In the genomic region with DNA sequence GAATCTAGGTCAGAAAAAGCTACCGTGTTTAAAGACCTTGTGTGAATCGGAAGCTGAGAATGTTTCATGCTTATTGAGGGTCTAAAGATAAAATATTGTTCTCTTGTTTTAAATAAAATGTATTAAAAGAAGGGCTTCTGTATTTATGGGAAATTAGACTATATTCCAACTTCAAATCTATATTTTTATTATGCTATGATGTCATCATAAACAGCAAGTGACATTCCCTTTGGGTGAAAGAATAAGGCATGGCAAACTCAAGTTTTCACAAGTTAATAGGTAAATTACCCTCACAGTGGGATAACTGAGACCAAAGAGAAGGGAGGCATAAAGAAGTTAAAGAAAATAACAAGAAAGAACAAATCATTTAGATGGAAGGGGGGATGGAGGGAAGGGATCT, we compare ENCODE assay signal across 21 cellular contexts.
"Had no signal": no experiment of that assay in that cellular context is flagged by ENCODE, and none has a peak within 500 bp of the region (broad histone marks: within the 10 kb centered on the region; RNA-seq: fewer than 3 reads in every experiment).

No MANE protein-coding gene starts in this region.

- H2AFZ ChIP-seq: hepatocyte had no signal

- DNase-seq: dermis blood vessel endothelial cell; dorsolateral prefrontal cortex; effector CD4-positive, alpha-beta T cell; effector memory CD4-positive, alpha-beta T cell; foreskin keratinocyte; heart left ventricle; hypothalamus; immature natural killer cell; islet precursor cell; kidney; kidney glomerular epithelial cell; left colon; left ventricle myocardium inferior; lower lobe of right lung; mesenchymal stem cell; naive thymus-derived CD4-positive, alpha-beta T cell had no signal

- H3K4me3 ChIP-seq: coronary artery, dorsolateral prefrontal cortex, esophagus muscularis mucosa, gastroesophageal sphincter, heart left ventricle, hepatocyte, left ventricle myocardium inferior, lower lobe of right lung had no signal

- H3K79me2 ChIP-seq: hepatocyte had no signal

- H3K27ac ChIP-seq: coronary artery, dorsolateral prefrontal cortex, esophagus muscularis mucosa, foreskin keratinocyte, gastroesophageal sphincter, heart left ventricle, hepatocyte, left ventricle myocardium inferior, lower lobe of right lung had no signal

- H3K9me3 ChIP-seq: esophagus muscularis mucosa, gastroesophageal sphincter, heart left ventricle, left ventricle myocardium inferior, lower lobe of right lung had no signal

- H3K27me3 ChIP-seq: esophagus muscularis mucosa, foreskin keratinocyte, gastroesophageal sphincter, hepatocyte had no signal

- H3K36me3 ChIP-seq: esophagus muscularis mucosa, gastroesophageal sphincter, heart left ventricle, left ventricle myocardium inferior, lower lobe of right lung had no signal

- H3K4me2 ChIP-seq: hepatocyte had no signal

- H3K4me1 ChIP-seq: esophagus muscularis mucosa, gastroesophageal sphincter, left ventricle myocardium inferior had no signal

- ATAC-seq: foreskin keratinocyte; gastroesophageal sphincter; heart left ventricle; left colon; left lobe of liver; lower lobe of right lung; naive thymus-derived CD4-positive, alpha-beta T cell had no signal
